1 cellular context compared by ENCODE assay signal in the genomic region with DNA sequence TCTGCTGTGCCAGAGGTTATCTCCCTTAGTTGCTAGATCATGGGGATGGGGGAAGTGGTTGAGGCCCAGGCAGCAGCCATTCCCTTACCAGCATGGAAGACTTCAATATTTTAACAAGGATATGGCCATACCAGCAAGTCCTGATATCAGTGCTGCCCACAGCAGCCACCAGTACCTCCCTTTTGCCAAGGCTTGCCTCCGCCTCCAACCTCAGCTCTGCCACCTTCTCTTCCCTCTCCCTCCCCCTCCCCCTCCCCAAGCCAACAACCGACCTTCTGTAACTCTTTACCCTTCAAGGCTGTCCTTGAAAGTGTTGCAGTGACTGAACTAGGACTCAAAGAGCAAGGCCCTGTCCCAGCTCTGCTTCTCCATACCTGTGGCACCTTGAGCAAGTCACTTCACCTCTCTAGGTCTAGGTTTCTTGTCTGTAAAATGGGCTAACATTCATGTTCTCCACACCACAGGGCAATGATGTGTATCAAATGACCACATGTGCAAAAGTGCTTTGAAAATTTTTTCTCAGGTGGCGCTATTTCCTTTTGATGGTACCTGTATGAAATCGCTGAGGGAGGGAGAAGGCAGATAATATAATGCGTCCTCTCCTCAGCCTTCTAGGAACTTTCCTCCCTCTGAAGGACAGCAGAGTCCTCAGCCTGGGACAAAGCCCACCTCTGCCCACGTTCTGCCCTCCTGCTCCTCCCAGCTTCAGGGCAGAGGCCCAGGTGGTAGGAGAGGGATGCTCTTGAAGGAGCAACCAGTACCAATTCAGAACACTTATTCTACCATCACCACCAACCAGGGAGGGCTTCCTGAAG.
TF ChIP-seq lines count a peak whose summit lies in the region.

No MANE protein-coding gene starts in this region.

TF ChIP-seq in WTC11, 78 proteins besides CTCF, POLR2A, EP300 and RAD21 (continued from another document):
- TF ChIP-seq ATF2 (CRISPR knock-in tag; IDR thresholded peaks at IDR 0.05; ENCODE audit: borderline replicate concordance, low read depth) (no peak), ZNF232 (CRISPR knock-in tag; IDR thresholded peaks at IDR 0.05) (no peak), ATF1 (CRISPR knock-in tag; IDR thresholded peaks at IDR 0.05) (no peak)
